Comparison of ENCODE assay signal across 8 cellular contexts in the genomic region with DNA sequence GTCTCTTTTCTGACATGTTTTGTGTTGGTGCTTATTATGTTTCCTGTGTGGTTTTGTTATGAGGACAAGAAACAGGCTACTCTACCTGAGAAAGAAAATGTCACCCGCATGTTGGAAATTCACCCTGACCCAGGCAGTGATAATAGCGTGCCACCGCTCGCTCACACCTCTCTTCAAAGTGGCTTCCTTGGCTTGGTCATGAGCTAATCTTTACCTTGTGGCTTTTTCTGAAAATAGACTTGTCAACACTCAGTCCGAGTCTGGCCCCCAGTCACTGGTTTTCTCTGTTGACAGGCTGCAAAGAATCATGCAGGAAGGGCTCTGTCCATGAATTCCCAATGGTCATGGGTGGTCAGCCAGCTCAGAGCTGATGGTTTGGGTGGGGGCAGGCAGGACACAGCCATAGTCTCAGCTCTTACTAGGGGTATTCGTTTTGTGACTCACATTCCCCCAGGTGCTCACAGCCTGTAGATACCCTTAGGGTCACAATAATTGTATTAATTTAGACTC.
DNase-seq lines count a peak whose midpoint lies in the region; ATAC-seq lines count a peak whose summit lies in the region.

No MANE protein-coding gene starts in this region.

- intact Hi-C loops in right cardiac atrium (cut with DNase I) = loop anchor here in 3 of 4 donors (5.0 to 10.0 kb wide), 2 partner anchors 194 to 581 kb away; no protein-coding TSS in a partner anchor

- no peak overlapping the region for H3K27ac ChIP-seq in right cardiac atrium (ENCODE audit: low read length)

- H3K4me3 ChIP-seq in right cardiac atrium (ENCODE audit: low read length) = no peak overlapping the region

- 56% methylated on average over 6 of the region's 6 CpGs for WGBS in right cardiac atrium

- H3K9me3 ChIP-seq in right cardiac atrium (ENCODE audit: control insufficient read depth, low read length) = no peaks in the 10 kb centered on the region

- DNase-seq in right cardiac atrium = no peak
- DNase-seq in NCI-H526 (lab: John Stamatoyannopoulos, UW) = no peak
- DNase-seq in NCI-H226 = no peak
- DNase-seq in epidermal melanocyte (ENCODE audit: insufficient read length, low spot score) = no peak
- no peak for DNase-seq in SW 1271 (lab: John Stamatoyannopoulos, UW)

- H3K27me3 ChIP-seq in right cardiac atrium (ENCODE audit: control insufficient read depth, insufficient read depth) = no peaks in the 10 kb centered on the region

- peak; percentile 50 for ATAC-seq in GM18502 (IDR thresholded peaks at IDR 0.05; ENCODE audit: poor library complexity, unreplicated experiment)
- ATAC-seq in GM19463 (IDR thresholded peaks at IDR 0.05; ENCODE audit: unreplicated experiment) = peak; percentile 73
- ATAC-seq in HG03432 (IDR thresholded peaks at IDR 0.05; ENCODE audit: unreplicated experiment) = peak; percentile 77
- ATAC-seq in right cardiac atrium = peak; percentile 54 to 64

- no peaks in the 10 kb centered on the region for H3K4me1 ChIP-seq in right cardiac atrium (ENCODE audit: control insufficient read depth, insufficient read depth, low read length)
